10 cellular contexts compared by ENCODE assay signal in genomic region chr1:212794561-212795014, GRCh38. TPM values are rescaled to one million over a fixed set of nuclear protein-coding genes. Genes with fewer than 3 reads are reported as not detected.
DNase-seq lines count a peak whose midpoint lies in the region; ATAC-seq and TF ChIP-seq lines count a peak whose summit lies in the region.
"Had no signal": no experiment of that assay in that cellular context is flagged by ENCODE, and none has a peak within 500 bp of the region (broad histone marks: within the 10 kb centered on the region; RNA-seq: fewer than 3 reads in every experiment).

No MANE protein-coding gene starts in this region.

- peak overlapping the region; percentile 15 to 96 (median 71) for H3K4me3 Mint-ChIP-seq in IgD-negative memory B cell
- H3K4me3 Mint-ChIP-seq in activated naive CD4-positive, alpha-beta T cell treated with anti-CD3 and anti-CD28 coated beads for 36 hours, result no peak overlapping the region

- peaks cover 14 to 19% of the 10 kb centered on the region in 2 experiments for H3K36me3 ChIP-seq in SK-N-SH (replicated peaks in 1 of 2; ENCODE audit: control insufficient read depth in 1 of 2, insufficient read depth in 2 of 2, low read length in 1 of 2)

- H3K4me3 ChIP-seq in SK-N-SH (ENCODE audit: low read depth in 2 of 2, low read length in 1 of 2), result no peak overlapping the region

- H3K4me1 Mint-ChIP-seq in IgD-negative memory B cell, result peaks cover 22 to 39% (median 22%) of the 10 kb centered on the region in 3 donors
- H3K4me1 Mint-ChIP-seq in activated naive CD4-positive, alpha-beta T cell treated with anti-CD3 and anti-CD28 coated beads for 36 hours (ENCODE audit: low read depth), result peaks cover 28% of the 10 kb centered on the region

- DNase-seq in caudate nucleus (lab: John Stamatoyannopoulos, UW) (peak in 5 of 61 donors; percentile 1 to 12 (median 4)), SK-N-SH (no peak), NCI-H146 treated with DMSO at 0.1 percent for 48 hours (lab: John Stamatoyannopoulos, UW; ENCODE audit: unreplicated experiment) (no peak), ecto neural progenitor cell (ENCODE audit: low spot score) (no peak)
- DNase-seq in activated naive CD4-positive, alpha-beta T cell treated with anti-CD3 and anti-CD28 coated beads for 36 hours, result no peak

- peaks cover 2 to 5% (median 4%) of the 10 kb centered on the region in 3 donors for H3K9me3 Mint-ChIP-seq in IgD-negative memory B cell
- H3K9me3 Mint-ChIP-seq in activated naive CD4-positive, alpha-beta T cell treated with anti-CD3 and anti-CD28 coated beads for 36 hours, result no peaks in the 10 kb centered on the region

- no peaks in the 10 kb centered on the region for H3K27me3 ChIP-seq in SK-N-SH (ENCODE audit: insufficient read depth)

- H3K27ac Mint-ChIP-seq in IgD-negative memory B cell, result peak overlapping the region; percentile 1 to 88 (median 12)
- no peak overlapping the region for H3K27ac Mint-ChIP-seq in activated naive CD4-positive, alpha-beta T cell treated with anti-CD3 and anti-CD28 coated beads for 36 hours

- no peak overlapping the region for H2AFZ ChIP-seq in SK-N-SH (ENCODE audit: low read depth)

- CTCF ChIA-PET in SK-N-SH (lab: Yijun Ruan, JAX), result interaction anchor here (0.7 to 2.0 kb wide), 8 partner anchors 11 to 339 kb away, joined by 3 to 7 read pairs (median 3); no protein-coding TSS in a partner anchor
- CTCF ChIA-PET in activated naive CD4-positive, alpha-beta T cell treated with anti-CD3 and anti-CD28 coated beads for 36 hours (lab: Charles Lee), result interaction anchor here (1.0 to 2.7 kb wide), 5 partner anchors 12 to 200 kb away, joined by 3 to 9 read pairs (median 4); no protein-coding TSS in a partner anchor

- peak; percentile 85 for ATAC-seq in GM18502 (IDR thresholded peaks at IDR 0.05; ENCODE audit: poor library complexity, unreplicated experiment)
- peak; percentile 83 for ATAC-seq in GM21528 (IDR thresholded peaks at IDR 0.05; ENCODE audit: low FRiP score, unreplicated experiment)

- H3K36me3 Mint-ChIP-seq in IgD-negative memory B cell, result peaks cover 6% of the 10 kb centered on the region
- peaks cover 11% of the 10 kb centered on the region for H3K36me3 Mint-ChIP-seq in activated naive CD4-positive, alpha-beta T cell treated with anti-CD3 and anti-CD28 coated beads for 36 hours (ENCODE audit: low read depth)

- no peak overlapping the region for H3K9ac ChIP-seq in SK-N-SH

- POLR2A ChIA-PET in SK-N-SH (lab: Yijun Ruan, JAX), result interaction anchor here (0.7 kb wide), 1 partner anchor 366 kb away, joined by 3 read pairs; no protein-coding TSS in a partner anchor

- H3F3A ChIP-seq in SK-N-SH (replicated peaks; ENCODE audit: insufficient read depth), result peaks cover 17% of the 10 kb centered on the region

- peak overlapping the region; percentile 92 for H3K27ac ChIP-seq in caudate nucleus (ENCODE audit: low read depth, low read length)
- H3K27ac ChIP-seq in SK-N-SH (ENCODE audit: low read depth in 2 of 2, low read length in 1 of 2), result no peak overlapping the region
- H3K27ac ChIP-seq: epithelial cell of prostate had no signal

- WGBS in SK-N-SH (ENCODE audit: low lambda C conversion rate), result 100% methylated on average over 1 of the region's 1 CpG

- intact Hi-C loops in activated naive CD4-positive, alpha-beta T cell treated with anti-CD3 and anti-CD28 coated beads for 36 hours (cut with micrococcal nuclease), result loop anchor here (5.0 kb wide), 2 partner anchors 1112 to 1537 kb away; partner anchors contain the start of gene RCOR3

- H3K4me2 ChIP-seq in SK-N-SH, result no peak overlapping the region

- no peaks in the 10 kb centered on the region for H3K27me3 Mint-ChIP-seq in IgD-negative memory B cell
- no peaks in the 10 kb centered on the region for H3K27me3 Mint-ChIP-seq in activated naive CD4-positive, alpha-beta T cell treated with anti-CD3 and anti-CD28 coated beads for 36 hours (ENCODE audit: low read depth)

- no peaks in the 10 kb centered on the region for H3K9me3 ChIP-seq in SK-N-SH

- no peak for TF ChIP-seq EP300 in SK-N-SH (IDR thresholded peaks at IDR 0.05; ENCODE audit: borderline replicate concordance in 1 of 2, low read depth in 1 of 2, low read length in 1 of 2)

- no peaks in the 10 kb centered on the region for H3K9me2 ChIP-seq in SK-N-SH

- no peak for TF ChIP-seq CTCF in SK-N-SH (IDR thresholded peaks at IDR 0.05)

- peaks cover 15% of the 10 kb centered on the region for H3K79me2 ChIP-seq in SK-N-SH (ENCODE audit: insufficient read depth)

- no peak for TF ChIP-seq RAD21 in SK-N-SH (IDR thresholded peaks at IDR 0.05; ENCODE audit: low read length)

- no peaks in the 10 kb centered on the region for H4K20me1 ChIP-seq in SK-N-SH (ENCODE audit: insufficient read depth)

- peaks cover 2 to 3% of the 10 kb centered on the region in 2 experiments; a peak in 2 of 4 replicates for H3K4me1 ChIP-seq in SK-N-SH (ENCODE audit: control insufficient read depth in 1 of 2, insufficient read depth in 2 of 2, low read depth in 1 of 2, low read length in 1 of 2)

TF ChIP-seq in SK-N-SH, 30 proteins besides CTCF, POLR2A, EP300 and RAD21:
- TF ChIP-seq JUND (IDR thresholded peaks at IDR 0.05), result no peak
- TF ChIP-seq FOSL2 (IDR thresholded peaks at IDR 0.05; ENCODE audit: borderline replicate concordance, low read depth), result no peak
- TF ChIP-seq TAF1 (IDR thresholded peaks at IDR 0.05; ENCODE audit: borderline replicate concordance, low read depth, low read length), result no peak
- TF ChIP-seq MXI1 (IDR thresholded peaks at IDR 0.05; ENCODE audit: low read depth, low read length), result no peak
- TF ChIP-seq TCF12 (IDR thresholded peaks at IDR 0.05), result no peak
- TF ChIP-seq RCOR1 (IDR thresholded peaks at IDR 0.05; ENCODE audit: low read length), result no peak
- TF ChIP-seq ZBTB33 (IDR thresholded peaks at IDR 0.05; ENCODE audit: borderline replicate concordance, low read depth), result no peak
- no peak for TF ChIP-seq YY1 (IDR thresholded peaks at IDR 0.05; ENCODE audit: low read depth)
- TF ChIP-seq, protein P1, sequence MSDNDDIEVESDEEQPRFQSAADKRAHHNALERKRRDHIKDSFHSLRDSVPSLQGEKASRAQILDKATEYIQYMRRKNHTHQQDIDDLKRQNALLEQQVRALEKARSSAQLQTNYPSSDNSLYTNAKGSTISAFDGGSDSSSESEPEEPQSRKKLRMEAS (IDR thresholded peaks at IDR 0.05; ENCODE audit: low read depth), result no peak
- no peak for TF ChIP-seq FOXJ3 (CRISPR knock-in tag; IDR thresholded peaks at IDR 0.05)
- TF ChIP-seq EZH2phosphoT487 (IDR thresholded peaks at IDR 0.05; ENCODE audit: borderline replicate concordance, low read depth), result no peak
- TF ChIP-seq USF1 (IDR thresholded peaks at IDR 0.05; ENCODE audit: borderline replicate concordance, low read depth), result no peak
- TF ChIP-seq, protein P2, sequence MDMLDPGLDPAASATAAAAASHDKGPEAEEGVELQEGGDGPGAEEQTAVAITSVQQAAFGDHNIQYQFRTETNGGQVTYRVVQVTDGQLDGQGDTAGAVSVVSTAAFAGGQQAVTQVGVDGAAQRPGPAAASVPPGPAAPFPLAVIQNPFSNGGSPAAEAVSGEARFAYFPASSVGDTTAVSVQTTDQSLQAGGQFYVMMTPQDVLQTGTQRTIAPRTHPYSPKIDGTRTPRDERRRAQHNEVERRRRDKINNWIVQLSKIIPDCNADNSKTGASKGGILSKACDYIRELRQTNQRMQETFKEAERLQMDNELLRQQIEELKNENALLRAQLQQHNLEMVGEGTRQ (IDR thresholded peaks at IDR 0.05; ENCODE audit: borderline replicate concordance, low read depth, low read length), result no peak
- TF ChIP-seq MEF2A (IDR thresholded peaks at IDR 0.05; ENCODE audit: borderline replicate concordance, low read depth), result no peak
- no peak for TF ChIP-seq SMC3 (IDR thresholded peaks at IDR 0.05; ENCODE audit: low read depth, low read length)

RNA-seq across cellular contexts. Expression of gene TATDN3, which starts 2.9 kb away (rescaled TPM):
- polyA plus RNA-seq in IgD-negative memory B cell, result 30.0 TPM
- polyA plus RNA-seq in SK-N-SH (2012; rRNA removed), result 5.2 and 6.6 TPM in 2 replicates
- polyA plus RNA-seq in SK-N-SH (2012; cell fraction: cytosol; rRNA removed), result 7.7 and 9.2 TPM in 2 replicates
- 3.0 and 4.8 TPM in 2 replicates for polyA plus RNA-seq in SK-N-SH (2012; cell fraction: nucleus; rRNA removed)
- 10 to 100 TPM; 14.9 to 16.9 TPM for total RNA-seq in activated naive CD4-positive, alpha-beta T cell treated with anti-CD3 and anti-CD28 coated beads for 36 hours

RNA-seq across cellular contexts. Expression of gene NSL1, which starts 3.0 kb away (rescaled TPM):
- polyA plus RNA-seq in IgD-negative memory B cell (71.5 TPM), SK-N-SH (2012; rRNA removed) (17.8 and 22.5 TPM in 2 replicates)
- polyA plus RNA-seq in SK-N-SH (2012; cell fraction: cytosol; rRNA removed), result 17.5 and 19.8 TPM in 2 replicates
- polyA plus RNA-seq in SK-N-SH (2012; cell fraction: nucleus; rRNA removed), result 16.9 and 18.4 TPM in 2 replicates
- total RNA-seq in activated naive CD4-positive, alpha-beta T cell treated with anti-CD3 and anti-CD28 coated beads for 36 hours, result 10 to 100 TPM; 21.2 to 23.7 TPM

RNA-seq across cellular contexts. Expression of gene SPATA45, which starts 52.9 kb away (rescaled TPM):
- polyA plus RNA-seq in IgD-negative memory B cell (0.80 TPM), SK-N-SH (2012; rRNA removed) (0.24 TPM in 1 of 2 replicates, not detected in the other)
- 0.12 and 0.60 TPM in 2 replicates for polyA plus RNA-seq in SK-N-SH (2012; cell fraction: cytosol; rRNA removed)
- polyA plus RNA-seq in SK-N-SH (2012; cell fraction: nucleus; rRNA removed), result not detected in 2 replicates
- not detected for total RNA-seq in activated naive CD4-positive, alpha-beta T cell treated with anti-CD3 and anti-CD28 coated beads for 36 hours
- total RNA-seq: LHCN-M2 had no signal
